In genomic region chr7:50449881-50450690, GRCh38 we compare ENCODE assay signal across 1 cellular context.
A peak's percentile ranks its signal among the peaks of the same experiment; 100 is the strongest.
TF ChIP-seq lines count a peak whose summit lies in the region.

Gene FIGNL1 (minus strand): TSS chr7:50450350. CDS start chr7:50447287, 3,063 bp downstream.

TF ChIP-seq in HepG2, 621 proteins besides CTCF, POLR2A, EP300 and RAD21 (continued from another document and continues in another):
- TF ChIP-seq AHDC1 (CRISPR knock-in tag; IDR thresholded peaks at IDR 0.05; ENCODE audit: borderline replicate concordance): no peak
- peak; percentile 96 for TF ChIP-seq DR1 (CRISPR knock-in tag; IDR thresholded peaks at IDR 0.05)
- 0 out of 2 replicates have a peak, but pooled peaks have one; percentile 55 for TF ChIP-seq ZNF280B (CRISPR knock-in tag; IDR thresholded peaks at IDR 0.05; ENCODE audit: borderline replicate concordance)
- TF ChIP-seq DMAP1 (CRISPR knock-in tag; IDR thresholded peaks at IDR 0.05): peak; percentile 56; the same call in 1 of the 2 replicates
- peak; percentile 41; the same call in 1 of the 2 replicates for TF ChIP-seq EED (CRISPR knock-in tag; IDR thresholded peaks at IDR 0.05)
- TF ChIP-seq ATF7 (IDR thresholded peaks at IDR 0.05): no peak
- no peak for TF ChIP-seq ATF7 (CRISPR knock-in tag; IDR thresholded peaks at IDR 0.05)
- TF ChIP-seq CBFB (CRISPR knock-in tag; IDR thresholded peaks at IDR 0.05): 0 out of 2 replicates have a peak, but pooled peaks have one; percentile 67
- 0 out of 2 replicates have a peak, but pooled peaks have one; percentile 30 for TF ChIP-seq ZNF576 (CRISPR knock-in tag; IDR thresholded peaks at IDR 0.05)
- TF ChIP-seq ZNF773 (CRISPR knock-in tag; IDR thresholded peaks at IDR 0.05; ENCODE audit: borderline replicate concordance): no peak
- TF ChIP-seq ZNF205 (CRISPR knock-in tag; IDR thresholded peaks at IDR 0.05): peak; percentile 39; the same call in 1 of the 2 replicates
- TF ChIP-seq ZNF275 (CRISPR knock-in tag; IDR thresholded peaks at IDR 0.05; ENCODE audit: borderline replicate concordance): no peak
- TF ChIP-seq NCOA2 (CRISPR knock-in tag; IDR thresholded peaks at IDR 0.05): no peak
- no peak for TF ChIP-seq EZH2 (conservative IDR thresholded peaks at IDR 0.05; ENCODE audit: low read depth, low read length)
- 0 out of 2 replicates have a peak, but pooled peaks have one; percentile 12 for TF ChIP-seq MTERF4 (CRISPR knock-in tag; IDR thresholded peaks at IDR 0.05)
- TF ChIP-seq GLI4 (CRISPR knock-in tag; IDR thresholded peaks at IDR 0.05; ENCODE audit: borderline replicate concordance): peak; percentile 85; the same call in 1 of the 2 replicates
- no peak for TF ChIP-seq SMARCE1 (IDR thresholded peaks at IDR 0.05; ENCODE audit: borderline replicate concordance)
- TF ChIP-seq HIVEP1 (CRISPR knock-in tag; IDR thresholded peaks at IDR 0.05): peak; percentile 29; the same call in 1 of the 2 replicates
- TF ChIP-seq FOXP1 (IDR thresholded peaks at IDR 0.05): no peak
- no peak for TF ChIP-seq FOXP1 (CRISPR knock-in tag; IDR thresholded peaks at IDR 0.05)
- no peak for TF ChIP-seq ZBTB40 (IDR thresholded peaks at IDR 0.05)
- 0 out of 2 replicates have a peak, but pooled peaks have one; percentile 71 for TF ChIP-seq ZBTB40 (CRISPR knock-in tag; IDR thresholded peaks at IDR 0.05)
- TF ChIP-seq RBFOX2 (IDR thresholded peaks at IDR 0.05; ENCODE audit: low read depth, low read length): peak; percentile 88
- no peak for TF ChIP-seq HMGA1 (CRISPR knock-in tag; conservative IDR thresholded peaks at IDR 0.05)
- TF ChIP-seq MBD4 (IDR thresholded peaks at IDR 0.05; ENCODE audit: borderline replicate concordance, low read length): no peak
- peak; percentile 15 for TF ChIP-seq YY1 (IDR thresholded peaks at IDR 0.05; ENCODE audit: insufficient read depth, insufficient replicate concordance, low read depth, low read length)
- no peak for TF ChIP-seq ONECUT2 (CRISPR knock-in tag; IDR thresholded peaks at IDR 0.05)
- TF ChIP-seq CREB1 (IDR thresholded peaks at IDR 0.05): no peak
- TF ChIP-seq CREB1 (CRISPR knock-in tag; IDR thresholded peaks at IDR 0.05): no peak
- no peak for TF ChIP-seq NCOR1 (IDR thresholded peaks at IDR 0.05; ENCODE audit: borderline replicate concordance, low read length)
- no peak for TF ChIP-seq ZNF34 (CRISPR knock-in tag; IDR thresholded peaks at IDR 0.05; ENCODE audit: borderline replicate concordance)
- no peak for TF ChIP-seq SKI (IDR thresholded peaks at IDR 0.05; ENCODE audit: partially characterized antibody)
- TF ChIP-seq HNRNPL (IDR thresholded peaks at IDR 0.05; ENCODE audit: low read depth, low read length): no peak
- TF ChIP-seq ZSCAN31 (CRISPR knock-in tag; IDR thresholded peaks at IDR 0.05; ENCODE audit: low read depth): peak; percentile 80; the same call in 1 of the 2 replicates
- peak; percentile 86; the same call in 1 of the 2 replicates for TF ChIP-seq ZNF564 (CRISPR knock-in tag; IDR thresholded peaks at IDR 0.05)
- no peak for TF ChIP-seq PREB (CRISPR knock-in tag; IDR thresholded peaks at IDR 0.05)
- no peak for TF ChIP-seq CENPBD1 (CRISPR knock-in tag; IDR thresholded peaks at IDR 0.05; ENCODE audit: borderline replicate concordance, low read depth)
- TF ChIP-seq ZNF850 (CRISPR knock-in tag; conservative IDR thresholded peaks at IDR 0.05): no peak
- TF ChIP-seq ZNF331 (CRISPR knock-in tag; IDR thresholded peaks at IDR 0.05): peak; percentile 73; the same call in 1 of the 2 replicates
- TF ChIP-seq SAFB2 (CRISPR knock-in tag; IDR thresholded peaks at IDR 0.05; ENCODE audit: borderline replicate concordance, low read depth): peak; percentile 69; the same call in 1 of the 2 replicates
